1 cellular context compared by ENCODE assay signal in the genomic region with DNA sequence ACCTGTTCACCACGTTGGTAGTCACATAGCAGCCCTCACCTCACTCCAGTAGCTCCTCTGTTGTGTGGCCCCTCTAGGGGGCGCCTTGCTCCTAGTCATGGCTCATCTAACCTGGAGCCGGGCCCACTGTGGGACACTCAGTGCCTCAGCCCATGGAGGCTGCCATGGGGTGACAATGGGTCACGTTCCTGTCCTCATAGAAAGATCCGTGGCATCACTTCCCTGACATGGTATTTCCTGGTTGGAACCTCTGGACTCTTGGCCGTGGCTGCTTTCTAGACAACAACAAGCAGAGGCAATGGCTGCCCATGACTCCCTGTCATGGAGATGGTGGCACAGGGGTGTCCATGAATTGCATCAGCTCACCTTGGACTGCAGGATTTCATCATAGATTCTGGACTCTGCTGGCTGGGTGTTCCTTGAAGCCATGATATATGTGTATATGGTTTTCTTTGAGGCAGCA.
TF ChIP-seq lines count a peak whose summit lies in the region.

No MANE protein-coding gene starts in this region.

TF ChIP-seq in K562, 482 proteins besides CTCF, POLR2A, EP300 and RAD21 (continued from another document and continues in another):
- TF ChIP-seq, protein P1, sequence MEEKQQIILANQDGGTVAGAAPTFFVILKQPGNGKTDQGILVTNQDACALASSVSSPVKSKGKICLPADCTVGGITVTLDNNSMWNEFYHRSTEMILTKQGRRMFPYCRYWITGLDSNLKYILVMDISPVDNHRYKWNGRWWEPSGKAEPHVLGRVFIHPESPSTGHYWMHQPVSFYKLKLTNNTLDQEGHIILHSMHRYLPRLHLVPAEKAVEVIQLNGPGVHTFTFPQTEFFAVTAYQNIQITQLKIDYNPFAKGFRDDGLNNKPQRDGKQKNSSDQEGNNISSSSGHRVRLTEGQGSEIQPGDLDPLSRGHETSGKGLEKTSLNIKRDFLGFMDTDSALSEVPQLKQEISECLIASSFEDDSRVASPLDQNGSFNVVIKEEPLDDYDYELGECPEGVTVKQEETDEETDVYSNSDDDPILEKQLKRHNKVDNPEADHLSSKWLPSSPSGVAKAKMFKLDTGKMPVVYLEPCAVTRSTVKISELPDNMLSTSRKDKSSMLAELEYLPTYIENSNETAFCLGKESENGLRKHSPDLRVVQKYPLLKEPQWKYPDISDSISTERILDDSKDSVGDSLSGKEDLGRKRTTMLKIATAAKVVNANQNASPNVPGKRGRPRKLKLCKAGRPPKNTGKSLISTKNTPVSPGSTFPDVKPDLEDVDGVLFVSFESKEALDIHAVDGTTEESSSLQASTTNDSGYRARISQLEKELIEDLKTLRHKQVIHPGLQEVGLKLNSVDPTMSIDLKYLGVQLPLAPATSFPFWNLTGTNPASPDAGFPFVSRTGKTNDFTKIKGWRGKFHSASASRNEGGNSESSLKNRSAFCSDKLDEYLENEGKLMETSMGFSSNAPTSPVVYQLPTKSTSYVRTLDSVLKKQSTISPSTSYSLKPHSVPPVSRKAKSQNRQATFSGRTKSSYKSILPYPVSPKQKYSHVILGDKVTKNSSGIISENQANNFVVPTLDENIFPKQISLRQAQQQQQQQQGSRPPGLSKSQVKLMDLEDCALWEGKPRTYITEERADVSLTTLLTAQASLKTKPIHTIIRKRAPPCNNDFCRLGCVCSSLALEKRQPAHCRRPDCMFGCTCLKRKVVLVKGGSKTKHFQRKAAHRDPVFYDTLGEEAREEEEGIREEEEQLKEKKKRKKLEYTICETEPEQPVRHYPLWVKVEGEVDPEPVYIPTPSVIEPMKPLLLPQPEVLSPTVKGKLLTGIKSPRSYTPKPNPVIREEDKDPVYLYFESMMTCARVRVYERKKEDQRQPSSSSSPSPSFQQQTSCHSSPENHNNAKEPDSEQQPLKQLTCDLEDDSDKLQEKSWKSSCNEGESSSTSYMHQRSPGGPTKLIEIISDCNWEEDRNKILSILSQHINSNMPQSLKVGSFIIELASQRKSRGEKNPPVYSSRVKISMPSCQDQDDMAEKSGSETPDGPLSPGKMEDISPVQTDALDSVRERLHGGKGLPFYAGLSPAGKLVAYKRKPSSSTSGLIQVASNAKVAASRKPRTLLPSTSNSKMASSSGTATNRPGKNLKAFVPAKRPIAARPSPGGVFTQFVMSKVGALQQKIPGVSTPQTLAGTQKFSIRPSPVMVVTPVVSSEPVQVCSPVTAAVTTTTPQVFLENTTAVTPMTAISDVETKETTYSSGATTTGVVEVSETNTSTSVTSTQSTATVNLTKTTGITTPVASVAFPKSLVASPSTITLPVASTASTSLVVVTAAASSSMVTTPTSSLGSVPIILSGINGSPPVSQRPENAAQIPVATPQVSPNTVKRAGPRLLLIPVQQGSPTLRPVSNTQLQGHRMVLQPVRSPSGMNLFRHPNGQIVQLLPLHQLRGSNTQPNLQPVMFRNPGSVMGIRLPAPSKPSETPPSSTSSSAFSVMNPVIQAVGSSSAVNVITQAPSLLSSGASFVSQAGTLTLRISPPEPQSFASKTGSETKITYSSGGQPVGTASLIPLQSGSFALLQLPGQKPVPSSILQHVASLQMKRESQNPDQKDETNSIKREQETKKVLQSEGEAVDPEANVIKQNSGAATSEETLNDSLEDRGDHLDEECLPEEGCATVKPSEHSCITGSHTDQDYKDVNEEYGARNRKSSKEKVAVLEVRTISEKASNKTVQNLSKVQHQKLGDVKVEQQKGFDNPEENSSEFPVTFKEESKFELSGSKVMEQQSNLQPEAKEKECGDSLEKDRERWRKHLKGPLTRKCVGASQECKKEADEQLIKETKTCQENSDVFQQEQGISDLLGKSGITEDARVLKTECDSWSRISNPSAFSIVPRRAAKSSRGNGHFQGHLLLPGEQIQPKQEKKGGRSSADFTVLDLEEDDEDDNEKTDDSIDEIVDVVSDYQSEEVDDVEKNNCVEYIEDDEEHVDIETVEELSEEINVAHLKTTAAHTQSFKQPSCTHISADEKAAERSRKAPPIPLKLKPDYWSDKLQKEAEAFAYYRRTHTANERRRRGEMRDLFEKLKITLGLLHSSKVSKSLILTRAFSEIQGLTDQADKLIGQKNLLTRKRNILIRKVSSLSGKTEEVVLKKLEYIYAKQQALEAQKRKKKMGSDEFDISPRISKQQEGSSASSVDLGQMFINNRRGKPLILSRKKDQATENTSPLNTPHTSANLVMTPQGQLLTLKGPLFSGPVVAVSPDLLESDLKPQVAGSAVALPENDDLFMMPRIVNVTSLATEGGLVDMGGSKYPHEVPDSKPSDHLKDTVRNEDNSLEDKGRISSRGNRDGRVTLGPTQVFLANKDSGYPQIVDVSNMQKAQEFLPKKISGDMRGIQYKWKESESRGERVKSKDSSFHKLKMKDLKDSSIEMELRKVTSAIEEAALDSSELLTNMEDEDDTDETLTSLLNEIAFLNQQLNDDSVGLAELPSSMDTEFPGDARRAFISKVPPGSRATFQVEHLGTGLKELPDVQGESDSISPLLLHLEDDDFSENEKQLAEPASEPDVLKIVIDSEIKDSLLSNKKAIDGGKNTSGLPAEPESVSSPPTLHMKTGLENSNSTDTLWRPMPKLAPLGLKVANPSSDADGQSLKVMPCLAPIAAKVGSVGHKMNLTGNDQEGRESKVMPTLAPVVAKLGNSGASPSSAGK (IDR thresholded peaks at IDR 0.05), result 0 out of 2 replicates have a peak, but pooled peaks have one; percentile 5
- TF ChIP-seq, protein P2, sequence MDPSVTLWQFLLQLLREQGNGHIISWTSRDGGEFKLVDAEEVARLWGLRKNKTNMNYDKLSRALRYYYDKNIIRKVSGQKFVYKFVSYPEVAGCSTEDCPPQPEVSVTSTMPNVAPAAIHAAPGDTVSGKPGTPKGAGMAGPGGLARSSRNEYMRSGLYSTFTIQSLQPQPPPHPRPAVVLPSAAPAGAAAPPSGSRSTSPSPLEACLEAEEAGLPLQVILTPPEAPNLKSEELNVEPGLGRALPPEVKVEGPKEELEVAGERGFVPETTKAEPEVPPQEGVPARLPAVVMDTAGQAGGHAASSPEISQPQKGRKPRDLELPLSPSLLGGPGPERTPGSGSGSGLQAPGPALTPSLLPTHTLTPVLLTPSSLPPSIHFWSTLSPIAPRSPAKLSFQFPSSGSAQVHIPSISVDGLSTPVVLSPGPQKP (CRISPR knock-in tag; IDR thresholded peaks at IDR 0.05), result no peak
- TF ChIP-seq ZNF518B (CRISPR knock-in tag; IDR thresholded peaks at IDR 0.05), result no peak
- no peak for TF ChIP-seq CBFA2T2 (conservative IDR thresholded peaks at IDR 0.05)
- peak; percentile 20; the same call in 1 of the 2 replicates for TF ChIP-seq ZNF76 (CRISPR knock-in tag; IDR thresholded peaks at IDR 0.05; ENCODE audit: borderline replicate concordance)
- TF ChIP-seq KAT2B (IDR thresholded peaks at IDR 0.05; ENCODE audit: low read depth, low read length), result no peak
- TF ChIP-seq DMBX1 (CRISPR knock-in tag; IDR thresholded peaks at IDR 0.05; ENCODE audit: borderline replicate concordance), result peak; percentile 97
- no peak for TF ChIP-seq NFRKB (IDR thresholded peaks at IDR 0.05; ENCODE audit: low read depth)
- no peak for TF ChIP-seq ZNF436 (CRISPR knock-in tag; IDR thresholded peaks at IDR 0.05)
- no peak for TF ChIP-seq POLR2G (IDR thresholded peaks at IDR 0.05; ENCODE audit: low read depth, low read length)
- TF ChIP-seq MAFK (IDR thresholded peaks at IDR 0.05; ENCODE audit: low read length), result no peak
- TF ChIP-seq ZNF311 (CRISPR knock-in tag; IDR thresholded peaks at IDR 0.05), result 0 out of 2 replicates have a peak, but pooled peaks have one; percentile 72
- peak; percentile 91 for TF ChIP-seq CTCFL (IDR thresholded peaks at IDR 0.05; ENCODE audit: borderline replicate concordance, insufficient read depth, low read depth, low read length, poor library complexity, severe bottlenecking)
- no peak for TF ChIP-seq MYNN (IDR thresholded peaks at IDR 0.05)
- TF ChIP-seq MYNN (CRISPR knock-in tag; IDR thresholded peaks at IDR 0.05), result no peak
- TF ChIP-seq, protein P3, sequence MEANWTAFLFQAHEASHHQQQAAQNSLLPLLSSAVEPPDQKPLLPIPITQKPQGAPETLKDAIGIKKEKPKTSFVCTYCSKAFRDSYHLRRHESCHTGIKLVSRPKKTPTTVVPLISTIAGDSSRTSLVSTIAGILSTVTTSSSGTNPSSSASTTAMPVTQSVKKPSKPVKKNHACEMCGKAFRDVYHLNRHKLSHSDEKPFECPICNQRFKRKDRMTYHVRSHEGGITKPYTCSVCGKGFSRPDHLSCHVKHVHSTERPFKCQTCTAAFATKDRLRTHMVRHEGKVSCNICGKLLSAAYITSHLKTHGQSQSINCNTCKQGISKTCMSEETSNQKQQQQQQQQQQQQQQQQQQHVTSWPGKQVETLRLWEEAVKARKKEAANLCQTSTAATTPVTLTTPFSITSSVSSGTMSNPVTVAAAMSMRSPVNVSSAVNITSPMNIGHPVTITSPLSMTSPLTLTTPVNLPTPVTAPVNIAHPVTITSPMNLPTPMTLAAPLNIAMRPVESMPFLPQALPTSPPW (CRISPR knock-in tag; IDR thresholded peaks at IDR 0.05), result no peak
- peak; percentile 41; the same call in 1 of the 2 replicates for TF ChIP-seq TAF7 (tag; IDR thresholded peaks at IDR 0.05)
- TF ChIP-seq ATF4 (CRISPR knock-in tag; IDR thresholded peaks at IDR 0.05), result peak; percentile 87
- no peak for TF ChIP-seq LCOR (CRISPR knock-in tag; IDR thresholded peaks at IDR 0.05)
- TF ChIP-seq ZNF79 (CRISPR knock-in tag; IDR thresholded peaks at IDR 0.05; ENCODE audit: low read depth), result peak; percentile 55; the same call in 1 of the 2 replicates
- TF ChIP-seq, protein P4, sequence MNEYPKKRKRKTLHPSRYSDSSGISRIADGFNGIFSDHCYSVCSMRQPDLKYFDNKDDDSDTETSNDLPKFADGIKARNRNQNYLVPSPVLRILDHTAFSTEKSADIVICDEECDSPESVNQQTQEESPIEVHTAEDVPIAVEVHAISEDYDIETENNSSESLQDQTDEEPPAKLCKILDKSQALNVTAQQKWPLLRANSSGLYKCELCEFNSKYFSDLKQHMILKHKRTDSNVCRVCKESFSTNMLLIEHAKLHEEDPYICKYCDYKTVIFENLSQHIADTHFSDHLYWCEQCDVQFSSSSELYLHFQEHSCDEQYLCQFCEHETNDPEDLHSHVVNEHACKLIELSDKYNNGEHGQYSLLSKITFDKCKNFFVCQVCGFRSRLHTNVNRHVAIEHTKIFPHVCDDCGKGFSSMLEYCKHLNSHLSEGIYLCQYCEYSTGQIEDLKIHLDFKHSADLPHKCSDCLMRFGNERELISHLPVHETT (CRISPR knock-in tag; conservative IDR thresholded peaks at IDR 0.05 in 1 of 2, IDR thresholded peaks at IDR 0.05 in 1 of 2), result no peak
- 0 out of 4 replicates have a peak, but pooled peaks of 1 of the 2 experiments have one; percentile 10 for TF ChIP-seq TEAD1 (CRISPR knock-in tag; IDR thresholded peaks at IDR 0.05)
- TF ChIP-seq KHSRP (IDR thresholded peaks at IDR 0.05), result no peak
- TF ChIP-seq ESRRB (CRISPR knock-in tag; IDR thresholded peaks at IDR 0.05; ENCODE audit: borderline replicate concordance), result no peak
- no peak for TF ChIP-seq TEAD4 (IDR thresholded peaks at IDR 0.05; ENCODE audit: low read length)
- TF ChIP-seq TEAD4 (CRISPR knock-in tag; IDR thresholded peaks at IDR 0.05; ENCODE audit: borderline replicate concordance), result no peak
- TF ChIP-seq BCL6 (CRISPR knock-in tag; IDR thresholded peaks at IDR 0.05), result no peak
- TF ChIP-seq JUNB (CRISPR knock-in tag; conservative IDR thresholded peaks at IDR 0.05), result no peak
- TF ChIP-seq FOXK2 (conservative IDR thresholded peaks at IDR 0.05 in 1 of 2, IDR thresholded peaks at IDR 0.05 in 1 of 2; ENCODE audit: low read depth in 2 of 2), result no peak
- TF ChIP-seq RBFOX2 (IDR thresholded peaks at IDR 0.05; ENCODE audit: low read depth, low read length), result 0 out of 2 replicates have a peak, but pooled peaks have one; percentile 37
- TF ChIP-seq TCF15 (CRISPR knock-in tag; IDR thresholded peaks at IDR 0.05), result 0 out of 2 replicates have a peak, but pooled peaks have one; percentile 23
- TF ChIP-seq POLR2AphosphoS2 (IDR thresholded peaks at IDR 0.05; ENCODE audit: low read length), result no peak
- 0 out of 2 replicates have a peak, but pooled peaks have one; percentile 32 for TF ChIP-seq ZSCAN32 (CRISPR knock-in tag; IDR thresholded peaks at IDR 0.05)
- TF ChIP-seq MECOM (CRISPR knock-in tag; IDR thresholded peaks at IDR 0.05), result peak; percentile 40; the same call in 1 of the 2 replicates
